Comparison of ENCODE assay signal across 11 cellular contexts in genomic region chr5:140827704-140828401, GRCh38. TPM values are rescaled to one million over a fixed set of nuclear protein-coding genes. Genes with fewer than 3 reads are reported as not detected.
DNase-seq lines count a peak whose midpoint lies in the region; ATAC-seq and TF ChIP-seq lines count a peak whose summit lies in the region.
"Had no signal": no experiment of that assay in that cellular context is flagged by ENCODE, and none has a peak within 500 bp of the region (broad histone marks: within the 10 kb centered on the region; RNA-seq: fewer than 3 reads in every experiment).

Gene PCDHA6 (plus strand): TSS chr5:140827960. CDS start chr5:140828092, 132 bp downstream.

- no peak for TF ChIP-seq POLR2A in body of pancreas (IDR thresholded peaks at IDR 0.05)

- ATAC-seq in body of pancreas = peak; percentile 47
- no peak for ATAC-seq in HG03159 (IDR thresholded peaks at IDR 0.05; ENCODE audit: unreplicated experiment)

- BruUV-seq in Caco-2 (replicated peaks; lab: Mats Ljungman, UMichigan) = no TSS peak

- peaks cover 0 to 1% (median 0%) of the 10 kb centered on the region in 4 donors for H3K4me1 Mint-ChIP-seq in CD4-positive, alpha-beta memory T cell
- H3K4me1 Mint-ChIP-seq in Caco-2 (ENCODE audit: low read depth, unreplicated experiment) = no peaks in the 10 kb centered on the region
- H3K4me1 Mint-ChIP-seq: activated CD4-positive, alpha-beta T cell treated with anti-CD3 and anti-CD28 coated beads, Interleukin-2, amount 10 ng/mL, durations not matched to agents 7 days and 5 days had no signal

- H3K27me3 Mint-ChIP-seq in CD4-positive, alpha-beta memory T cell = peaks cover 12 to 14% of the 10 kb centered on the region in 2 donors
- no peaks in the 10 kb centered on the region for H3K27me3 Mint-ChIP-seq in Caco-2 (ENCODE audit: insufficient read depth, unreplicated experiment)

- H3K27ac ChIP-seq in body of pancreas = no peak within 1 kb of the TSS
- no peak within 1 kb of the TSS for H3K27ac ChIP-seq in CD4-positive, alpha-beta memory T cell (ENCODE audit: low read depth, low read length)
- H3K27ac ChIP-seq: skin epidermis had no signal

- H3K4me1 ChIP-seq in body of pancreas = no peaks in the 10 kb centered on the region
- no peaks in the 10 kb centered on the region for H3K4me1 ChIP-seq in CD4-positive, alpha-beta memory T cell (ENCODE audit: insufficient read depth, low read length)
- H3K4me1 ChIP-seq in Caco-2 = no peaks in the 10 kb centered on the region

- intact Hi-C loops in body of pancreas (cut with DNase I) = no loop called here
- intact Hi-C loops in CD4-positive, alpha-beta memory T cell (cut with micrococcal nuclease) = no loop called here
- intact Hi-C loops in Caco-2 (cut with micrococcal nuclease; ENCODE audit: unreplicated experiment) = no loop called here

- TF ChIP-seq CTCF in LNCaP clone FGC (IDR thresholded peaks at IDR 0.05; ENCODE audit: control insufficient read depth, extremely low read depth, insufficient read depth) (peak; percentile 25; the same call in 1 of the 2 replicates), body of pancreas (IDR thresholded peaks at IDR 0.05) (peak in 3 of 7 experiments; percentile 8 to 24 (median 16)), Caco-2 (IDR thresholded peaks at IDR 0.05; ENCODE audit: insufficient read depth in 1 of 2, low read depth in 1 of 2, low read length in 1 of 2, severe bottlenecking in 1 of 2, unreplicated experiment in 1 of 2) (no peak)

- 14 to 15% methylated on average over 28 to 34 of the region's 34 CpGs for WGBS in body of pancreas, 2 donors

- H3K27me3 ChIP-seq in body of pancreas (no peaks in the 10 kb centered on the region), H7 (ENCODE audit: control insufficient read depth, insufficient read depth, low read length) (no peaks in the 10 kb centered on the region), Caco-2 (replicated peaks; ENCODE audit: control insufficient read depth, insufficient read depth, low read length) (no peaks in the 10 kb centered on the region)
- H3K27me3 ChIP-seq in CD4-positive, alpha-beta memory T cell (ENCODE audit: insufficient read depth, low read length) = peaks cover 3% of the 10 kb centered on the region

- POLR2A ChIA-PET in CD4-positive, alpha-beta memory T cell (lab: Charles Lee; ENCODE audit: partially characterized antibody) = no interaction called here
- POLR2A ChIA-PET in Caco-2 (lab: Charles Lee) = no interaction called here

- peaks cover 4 to 6% of the 10 kb centered on the region in 2 donors for H3K36me3 Mint-ChIP-seq in CD4-positive, alpha-beta memory T cell
- H3K36me3 Mint-ChIP-seq in Caco-2 (ENCODE audit: insufficient read depth, unreplicated experiment) = no peaks in the 10 kb centered on the region

- DNase-seq in LNCaP clone FGC (ENCODE audit: low read depth) = no peak
- DNase-seq in body of pancreas = no peak
- peak; percentile 12 for DNase-seq in iPS-NIHi7 (ENCODE audit: extremely low spot score)
- DNase-seq in superior temporal gyrus (ENCODE audit: extremely low spot score) = peak; percentile 31
- no peak for DNase-seq in H7
- DNase-seq in CD4-positive, alpha-beta memory T cell = no peak
- no peak for DNase-seq in Caco-2
- DNase-seq: activated CD4-positive, alpha-beta T cell treated with anti-CD3 and anti-CD28 coated beads, Interleukin-2, amount 10 ng/mL, durations not matched to agents 7 days and 5 days; activated gamma-delta T cell had no signal

- CTCF ChIA-PET in CD4-positive, alpha-beta memory T cell (lab: Charles Lee; ENCODE audit: partially characterized antibody) = no interaction called here
- CTCF ChIA-PET in Caco-2 (lab: Charles Lee) = no interaction called here

- no peak within 1 kb of the TSS for H3K4me3 Mint-ChIP-seq in CD4-positive, alpha-beta memory T cell
- H3K4me3 Mint-ChIP-seq in Caco-2 (ENCODE audit: unreplicated experiment) = no peak within 1 kb of the TSS
- H3K4me3 Mint-ChIP-seq: activated CD4-positive, alpha-beta T cell treated with anti-CD3 and anti-CD28 coated beads, Interleukin-2, amount 10 ng/mL, durations not matched to agents 7 days and 5 days had no signal

- peak within 1 kb of the TSS in 2 of 7 donors; percentile 22 to 46 for H3K27ac Mint-ChIP-seq in CD4-positive, alpha-beta memory T cell
- H3K27ac Mint-ChIP-seq in Caco-2 (ENCODE audit: unreplicated experiment) = no peak within 1 kb of the TSS
- H3K27ac Mint-ChIP-seq: activated CD4-positive, alpha-beta T cell treated with anti-CD3 and anti-CD28 coated beads, Interleukin-2, amount 10 ng/mL, durations not matched to agents 7 days and 5 days had no signal

- peaks cover 0 to 31% (median 4%) of the 10 kb centered on the region in 3 donors for H3K9me3 ChIP-seq in body of pancreas
- no peaks in the 10 kb centered on the region for H3K9me3 ChIP-seq in CD4-positive, alpha-beta memory T cell (ENCODE audit: control insufficient read depth in 1 of 2, low read length in 2 of 2)
- H3K9me3 ChIP-seq in Caco-2 = no peaks in the 10 kb centered on the region; the same call in none of the 2 replicates

- H3K4me3 ChIP-seq in LNCaP clone FGC (ENCODE audit: low read depth, low read length) (no peak within 1 kb of the TSS), body of pancreas (no peak within 1 kb of the TSS), H7 (ENCODE audit: insufficient read depth, low read depth, low read length) (no peak within 1 kb of the TSS), Caco-2 (ENCODE audit: low read depth, low read length) (no peak within 1 kb of the TSS)
- H3K4me3 ChIP-seq in CD4-positive, alpha-beta memory T cell (ENCODE audit: low read length in 2 of 2) = no peak within 1 kb of the TSS
- H3K4me3 ChIP-seq: skin epidermis had no signal

- no peaks in the 10 kb centered on the region for H3K36me3 ChIP-seq in body of pancreas (replicated peaks in 1 of 2; ENCODE audit: insufficient read depth in 1 of 2, low read depth in 2 of 2)
- no peaks in the 10 kb centered on the region for H3K36me3 ChIP-seq in H7 (replicated peaks; ENCODE audit: control insufficient read depth, insufficient read depth, low read length)
- H3K36me3 ChIP-seq in CD4-positive, alpha-beta memory T cell (ENCODE audit: insufficient read depth, low read length) = no peaks in the 10 kb centered on the region
- H3K36me3 ChIP-seq in Caco-2 (ENCODE audit: control insufficient read depth, insufficient read depth, low read length) = no peaks in the 10 kb centered on the region

- peaks cover 3 to 58% (median 37%) of the 10 kb centered on the region in 8 donors for H3K9me3 Mint-ChIP-seq in CD4-positive, alpha-beta memory T cell
- peaks cover 8% of the 10 kb centered on the region for H3K9me3 Mint-ChIP-seq in Caco-2 (ENCODE audit: unreplicated experiment)

RNA-seq across cellular contexts. Expression of gene PCDHA6, which starts in this region (rescaled TPM):
- total RNA-seq in body of pancreas (1 to 10 TPM; 3.4 to 5.9 TPM), Caco-2 (2022) (0.09 TPM in 1 of 2 replicates, not detected in the other)
- 0.30 and 0.42 TPM in 2 replicates for total RNA-seq in H7 (2014; rRNA removed; shearing (Covaris generic))
- not detected for total RNA-seq in CD4-positive, alpha-beta memory T cell
- polyA plus RNA-seq in CD4-positive, alpha-beta memory T cell = not detected
- total RNA-seq: activated CD4-positive, alpha-beta T cell treated with anti-CD3 and anti-CD28 coated beads, Interleukin-2, amount 10 ng/mL, durations not matched to agents 7 days and 5 days had no signal

Comparison
In these comparisons a context has a peak if more than half of its experiments do, and no peak if none do; other contexts are left out.
1. DNase-seq: peak in iPS-NIHi7 (single experiment) and superior temporal gyrus (single experiment); none in LNCaP clone FGC (single experiment), body of pancreas (0 of 4), H7 (single experiment), CD4-positive, alpha-beta memory T cell (0 of 5) and Caco-2 (0 of 2).